Comparison of ENCODE assay signal across 30 cellular contexts in the genomic region with DNA sequence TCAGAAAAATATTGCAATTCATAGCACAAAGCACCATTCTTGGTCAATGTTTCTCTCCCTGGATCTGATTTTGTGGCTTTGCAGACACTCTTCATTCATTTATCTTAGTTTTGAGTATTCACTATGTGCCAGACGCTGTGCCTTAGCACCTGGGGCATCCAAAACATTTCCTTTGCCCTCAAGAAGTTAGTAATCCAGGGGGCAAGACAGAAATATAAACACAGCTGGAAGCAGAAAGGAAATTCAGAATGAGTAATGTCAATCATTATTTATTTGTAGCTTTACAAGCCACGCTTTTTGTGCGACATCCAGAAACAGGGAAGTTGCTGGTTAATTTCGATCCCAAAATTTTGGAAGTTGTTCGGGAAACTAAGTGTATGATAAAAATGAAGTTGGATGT.
"Had no signal": no experiment of that assay in that cellular context is flagged by ENCODE, and none has a peak within 500 bp of the region (broad histone marks: within the 10 kb centered on the region; RNA-seq: fewer than 3 reads in every experiment).

No MANE protein-coding gene starts in this region.

- H3K27ac Mint-ChIP-seq: naive thymus-derived CD4-positive, alpha-beta T cell; natural killer cell; progenitor cell of endocrine pancreas; stimulated activated effector memory CD8-positive, alpha-beta T cell treated with anti-CD3 and anti-CD28 coated beads, Interleukin-12 subunit alpha, Interleukin-12 subunit beta, amount 100 ng/mL, for 72 hours; stimulated activated naive CD8-positive, alpha-beta T cell treated with anti-CD3 and anti-CD28 coated beads, Interleukin-15, amount 100 ng/mL, for 72 hours; type B pancreatic cell had no signal

- H3K9me3 ChIP-seq: neutrophil, ovary, psoas muscle, right lobe of liver, sigmoid colon, suprapubic skin, testis, tibial artery, transverse colon, upper lobe of right lung had no signal

- FAIRE-seq: small intestine had no signal

- H3K79me2 ChIP-seq: parathyroid adenoma had no signal

- ATAC-seq: naive thymus-derived CD4-positive, alpha-beta T cell; natural killer cell; psoas muscle; right cardiac atrium; right lobe of liver; stimulated activated effector memory CD8-positive, alpha-beta T cell treated with anti-CD3 and anti-CD28 coated beads, Interleukin-12 subunit alpha, Interleukin-12 subunit beta, amount 100 ng/mL, for 72 hours; stimulated activated naive CD8-positive, alpha-beta T cell treated with anti-CD3 and anti-CD28 coated beads, Interleukin-15, amount 100 ng/mL, for 72 hours; stimulated activated naive CD8-positive, alpha-beta T cell treated with anti-CD3 and anti-CD28 coated beads, Interleukin-15, Interleukin-2, amounts not matched to agents 100 U/mL and 50 U/mL, for 24 hours; upper lobe of right lung had no signal

- H3K9ac ChIP-seq: parathyroid adenoma had no signal

- H3K27me3 Mint-ChIP-seq: progenitor cell of endocrine pancreas; stimulated activated naive CD8-positive, alpha-beta T cell treated with anti-CD3 and anti-CD28 coated beads, Interleukin-15, amount 100 ng/mL, for 72 hours had no signal

- H3K4me3 ChIP-seq: ovary, psoas muscle, right lobe of liver, sigmoid colon, suprapubic skin, testis, tibial artery, transverse colon, upper lobe of right lung, uterus had no signal

- H3K4me1 ChIP-seq: parathyroid adenoma, psoas muscle, right lobe of liver, sigmoid colon, suprapubic skin, testis, tibial artery, transverse colon, upper lobe of right lung, uterus had no signal

- H3K27me3 ChIP-seq: neutrophil, ovary, right lobe of liver, sigmoid colon, testis, tibial artery, upper lobe of right lung, uterus had no signal

- H3K36me3 Mint-ChIP-seq: naive thymus-derived CD4-positive, alpha-beta T cell; natural killer cell; stimulated activated effector memory CD8-positive, alpha-beta T cell treated with anti-CD3 and anti-CD28 coated beads, Interleukin-12 subunit alpha, Interleukin-12 subunit beta, amount 100 ng/mL, for 72 hours; type B pancreatic cell had no signal

- H3K9me3 Mint-ChIP-seq: natural killer cell; nephron; stimulated activated effector memory CD8-positive, alpha-beta T cell treated with anti-CD3 and anti-CD28 coated beads, Interleukin-12 subunit alpha, Interleukin-12 subunit beta, amount 100 ng/mL, for 72 hours; stimulated activated naive CD8-positive, alpha-beta T cell treated with anti-CD3 and anti-CD28 coated beads, Interleukin-15, amount 100 ng/mL, for 72 hours; type B pancreatic cell had no signal

- H2AFZ ChIP-seq: parathyroid adenoma had no signal

- H3K4me1 Mint-ChIP-seq: naive thymus-derived CD4-positive, alpha-beta T cell; natural killer cell; stimulated activated effector memory CD8-positive, alpha-beta T cell treated with anti-CD3 and anti-CD28 coated beads, Interleukin-12 subunit alpha, Interleukin-12 subunit beta, amount 100 ng/mL, for 72 hours; stimulated activated naive CD8-positive, alpha-beta T cell treated with anti-CD3 and anti-CD28 coated beads, Interleukin-15, amount 100 ng/mL, for 72 hours had no signal

- H3K27ac ChIP-seq: neutrophil, ovary, parathyroid adenoma, psoas muscle, right lobe of liver, sigmoid colon, suprapubic skin, testis, tibial artery, transverse colon, upper lobe of right lung, uterus had no signal

- DNase-seq: naive thymus-derived CD4-positive, alpha-beta T cell; natural killer cell; nucleus accumbens; ovary; posterior cingulate gyrus; psoas muscle; right cardiac atrium; right lobe of liver; sigmoid colon; small intestine; stimulated activated CD4-positive, alpha-beta T cell treated with anti-CD3 and anti-CD28 coated beads, Interleukin-15, amount 100 ng/mL, for 24 hours; stimulated activated CD4-positive, alpha-beta T cell treated with anti-CD3 and anti-CD28 coated beads, Interleukin-2, amount 100 ng/mL, for 24 hours; stimulated activated CD4-positive, alpha-beta T cell treated with anti-CD3 and anti-CD28 coated beads, Interleukin-2, amount 100 ng/mL, for 48 hours; stimulated activated CD4-positive, alpha-beta T cell treated with anti-CD3 and anti-CD28 coated beads, Interleukin-4, amount 100 ng/mL, for 24 hours; stimulated activated naive CD4-positive, alpha-beta T cell; stimulated activated naive CD8-positive, alpha-beta T cell treated with anti-CD3 and anti-CD28 coated beads, Interleukin-15, amount 100 ng/mL, for 72 hours; stimulated activated naive CD8-positive, alpha-beta T cell treated with anti-CD3 and anti-CD28 coated beads, Interleukin-15, Interleukin-2, amounts not matched to agents 100 U/mL and 50 U/mL, for 24 hours; substantia nigra; testis; tibial artery; transverse colon; upper lobe of right lung; uterus had no signal

- H3K36me3 ChIP-seq: neutrophil, ovary, right lobe of liver, sigmoid colon, suprapubic skin, tibial artery, transverse colon, upper lobe of right lung, uterus had no signal

- H3K4me3 Mint-ChIP-seq: naive thymus-derived CD4-positive, alpha-beta T cell; natural killer cell; nephron; stimulated activated effector memory CD8-positive, alpha-beta T cell treated with anti-CD3 and anti-CD28 coated beads, Interleukin-12 subunit alpha, Interleukin-12 subunit beta, amount 100 ng/mL, for 72 hours; stimulated activated naive CD8-positive, alpha-beta T cell treated with anti-CD3 and anti-CD28 coated beads, Interleukin-15, amount 100 ng/mL, for 72 hours; type B pancreatic cell had no signal
